Comparison of ENCODE assay signal across 22 cellular contexts in the genomic region with DNA sequence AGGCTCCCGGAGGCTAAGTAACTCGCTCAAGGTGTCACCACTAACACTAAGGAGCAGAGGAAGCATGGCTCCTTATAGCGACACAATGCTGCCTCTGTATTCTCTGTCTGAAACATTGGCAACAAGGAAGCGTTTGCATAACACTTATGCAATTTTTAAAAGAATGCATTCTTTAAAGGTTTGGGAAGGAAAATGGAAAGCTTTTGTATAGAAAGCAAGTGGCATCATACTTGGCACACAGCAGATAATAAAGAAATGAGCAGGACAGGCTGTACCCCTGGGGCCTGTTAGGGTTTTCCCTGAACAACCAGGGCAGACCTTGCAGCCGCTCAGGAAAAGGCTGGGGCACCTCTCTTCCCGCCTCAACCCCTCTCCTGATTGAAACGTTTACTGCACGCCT. TPM values are rescaled to one million over a fixed set of nuclear protein-coding genes. Genes with fewer than 3 reads are reported as not detected.
DNase-seq lines count a peak whose midpoint lies in the region; ATAC-seq and TF ChIP-seq lines count a peak whose summit lies in the region.
"Had no signal": no experiment of that assay in that cellular context is flagged by ENCODE, and none has a peak within 500 bp of the region (broad histone marks: within the 10 kb centered on the region; RNA-seq: fewer than 3 reads in every experiment).

No MANE protein-coding gene starts in this region.

- TF ChIP-seq CTCF in breast epithelium (IDR thresholded peaks at IDR 0.05) (no peak), mammary epithelial cell (conservative IDR thresholded peaks at IDR 0.05 in 1 of 2, IDR thresholded peaks at IDR 0.05 in 1 of 2; ENCODE audit: extremely low read depth in 1 of 2, insufficient read depth in 1 of 2, low read depth in 1 of 2, low read length in 2 of 2) (no peak), adrenal gland (IDR thresholded peaks at IDR 0.05) (no peak)

- peak overlapping the region; percentile 38 to 78 for H3K27ac ChIP-seq in breast epithelium
- no peak overlapping the region for H3K27ac ChIP-seq in mammary epithelial cell (ENCODE audit: insufficient read depth, low read depth, low read length)
- no peak overlapping the region for H3K27ac ChIP-seq in adrenal gland
- H3K27ac ChIP-seq: C4-2B, KMS-11 had no signal

- WGBS in mammary epithelial cell (ENCODE audit: low coverage, missing lambda C conversion rate) = 31% methylated on average over 7 of the region's 8 CpGs
- 65 to 68% (median 66%) methylated on average over 8 of the region's 8 CpGs for WGBS in adrenal gland, 4 donors

- H2AFZ ChIP-seq in mammary epithelial cell (ENCODE audit: low read depth, low read length) = no peak overlapping the region

- H3K4me1 ChIP-seq in breast epithelium = peaks cover 0 to 7% of the 10 kb centered on the region in 2 donors
- H3K4me1 ChIP-seq in mammary epithelial cell (ENCODE audit: insufficient read depth, low read length) = peaks cover 7% of the 10 kb centered on the region
- H3K4me1 ChIP-seq in adrenal gland (replicated peaks in 1 of 2) = no peaks in the 10 kb centered on the region

- CTCF ChIA-PET in mammary epithelial cell (lab: Charles Lee; ENCODE audit: low non-redundant PET) = no interaction called here

- H3K9ac ChIP-seq in mammary epithelial cell (ENCODE audit: insufficient read depth, low read length) = no peak overlapping the region
- H3K9ac ChIP-seq: KMS-11 had no signal

- intact Hi-C loops in breast epithelium (cut with DNase I; ENCODE audit: low total_unique reads) = no loop called here
- intact Hi-C loops in mammary epithelial cell (cut with micrococcal nuclease) = no loop called here
- intact Hi-C loops in adrenal gland (cut with DNase I) = no loop called here

- H3K36me3 ChIP-seq in breast epithelium (peaks cover 4% of the 10 kb centered on the region), mammary epithelial cell (ENCODE audit: insufficient read depth, low read length) (peaks cover 20% of the 10 kb centered on the region), adrenal gland (replicated peaks in 1 of 2) (no peaks in the 10 kb centered on the region)

- H3K27me3 ChIP-seq in breast epithelium = no peaks in the 10 kb centered on the region
- no peaks in the 10 kb centered on the region for H3K27me3 ChIP-seq in mammary epithelial cell (ENCODE audit: insufficient read depth, low read length)
- no peaks in the 10 kb centered on the region for H3K27me3 ChIP-seq in adrenal gland

- H3K4me3 ChIP-seq in breast epithelium (no peak overlapping the region), mammary epithelial cell (replicated peaks in 1 of 3; ENCODE audit: insufficient read depth in 1 of 3, low read depth in 2 of 3, low read length in 3 of 3) (no peak overlapping the region), adrenal gland (no peak overlapping the region)

- ATAC-seq in HG02852 (IDR thresholded peaks at IDR 0.05; ENCODE audit: unreplicated experiment) (no peak), HG03045 (IDR thresholded peaks at IDR 0.05; ENCODE audit: unreplicated experiment) (no peak)
- ATAC-seq: T-helper 17 cell had no signal

- no TSS peak for BruUV-seq in mammary epithelial cell (replicated peaks; lab: Mats Ljungman, UMichigan)

- no peaks in the 10 kb centered on the region for H3K79me2 ChIP-seq in mammary epithelial cell (ENCODE audit: insufficient read depth, low read length)

- TF ChIP-seq POLR2A in breast epithelium (IDR thresholded peaks at IDR 0.05) (no peak), adrenal gland (IDR thresholded peaks at IDR 0.05) (no peak)

- H4K20me1 ChIP-seq in mammary epithelial cell (ENCODE audit: insufficient read depth, low read length) = no peaks in the 10 kb centered on the region

- DNase-seq in breast epithelium (ENCODE audit: low spot score in 2 of 2) (peak in 1 of 2 donors; percentile 87), mammary epithelial cell (no peak), SK-MEL-5 (ENCODE audit: low read depth, low spot score) (peak; percentile 86), fibroblast of peridontal ligament (ENCODE audit: extremely low read depth) (peak; percentile 65), adrenal gland (no peak), DMS79 (lab: John Stamatoyannopoulos, UW) (no peak)
- DNase-seq: CD8-positive, alpha-beta memory T cell; DMS53; EL; GF-D8; H9; NCI-H1694; NCI-H2081; NCI-H748 treated with DMSO at 0.1 percent for 48 hours; Right ventricle myocardium superior; T-helper 17 cell had no signal

- peaks cover 0 to 4% of the 10 kb centered on the region in 2 donors for H3K9me3 ChIP-seq in breast epithelium
- H3K9me3 ChIP-seq in mammary epithelial cell (replicated peaks; ENCODE audit: insufficient read depth, low read length) = peaks cover 4% of the 10 kb centered on the region
- no peaks in the 10 kb centered on the region for H3K9me3 ChIP-seq in adrenal gland (replicated peaks in 1 of 3)

- H3K4me2 ChIP-seq in mammary epithelial cell (ENCODE audit: insufficient read depth, low read depth, low read length) = no peak overlapping the region
- H3K4me2 ChIP-seq: KMS-11 had no signal

- in situ Hi-C loops in mammary epithelial cell (cut with MboI; ENCODE audit: low sequenced_read_pairs in 2 of 2) = no loop called here
- in situ Hi-C loops in SK-MEL-5 (cut with HindIII; ENCODE audit: low pct_unique_long_range_greater_than_20kb, low sequenced_read_pairs) = no loop called here

- dilution Hi-C loops in mammary epithelial cell (cut with HindIII; ENCODE audit: low sequenced_read_pairs) = no loop called here

RNA-seq across cellular contexts. Expression of a gene that starts 36.9 kb away (rescaled TPM):
- total RNA-seq in breast epithelium (100 to 1,000 TPM in 1 of 3 donors, 10 to 100 TPM in 2; 53.1 to 169 (median 97.5) TPM), mammary epithelial cell (10 to 100 TPM; 58.1 to 73.2 TPM), adrenal gland (10 to 100 TPM in 7 of 8 donors, under 1 TPM in 1; 0.74 to 20.9 (median 16.3) TPM)
- polyA plus RNA-seq in mammary epithelial cell (43.0 TPM), adrenal gland (10 to 100 TPM in 1 of 3 donors, 1 to 10 TPM in 1, under 1 TPM in 1; 0.38 to 10.1 (median 4.8) TPM)
- 138 TPM for polyA minus RNA-seq in mammary epithelial cell
- total RNA-seq in SK-MEL-5 (2014; rRNA removed; shearing (Covaris generic)) = 0.03 and 0.11 TPM in 2 replicates
- polyA plus RNA-seq in SK-MEL-5 (2015; cell fraction: cytosol; rRNA removed) = 0.04 TPM in 1 of 2 replicates, not detected in the other
- not detected in 2 replicates for polyA plus RNA-seq in SK-MEL-5 (2015; cell fraction: nucleus; rRNA removed)
- total RNA-seq: CD8-positive, alpha-beta memory T cell; OCI-LY7; T-helper 17 cell had no signal

RNA-seq across cellular contexts. Expression of a gene that starts 52.8 kb away (rescaled TPM):
- total RNA-seq in breast epithelium = 10 to 100 TPM; 28.8 to 32.8 (median 29.1) TPM
- 10 to 100 TPM; 23.7 to 37.2 TPM for total RNA-seq in mammary epithelial cell
- polyA plus RNA-seq in mammary epithelial cell = 16.5 TPM
- polyA minus RNA-seq in mammary epithelial cell = 96.1 TPM
- total RNA-seq in SK-MEL-5 (2014; rRNA removed; shearing (Covaris generic)) = 14.1 and 14.5 TPM in 2 replicates
- polyA plus RNA-seq in SK-MEL-5 (2015; cell fraction: cytosol; rRNA removed) = 26.6 and 35.0 TPM in 2 replicates
- polyA plus RNA-seq in SK-MEL-5 (2015; cell fraction: nucleus; rRNA removed) = 37.2 and 48.7 TPM in 2 replicates
- 10 to 100 TPM; 26.4 to 60.8 (median 31.4) TPM for total RNA-seq in adrenal gland
- 10 to 100 TPM in 2 of 3 donors, 1 to 10 TPM in 1; 5.9 to 21.2 (median 13.2) TPM for polyA plus RNA-seq in adrenal gland

RNA-seq across cellular contexts. Expression of a gene that starts 52.9 kb away (rescaled TPM):
- total RNA-seq in breast epithelium (10 to 100 TPM; 57.2 to 79.0 (median 58.1) TPM), mammary epithelial cell (10 to 100 TPM; 38.0 to 67.7 TPM), adrenal gland (100 to 1,000 TPM in 1 of 8 donors, 10 to 100 TPM in 7; 43.2 to 118 (median 86.2) TPM)
- polyA plus RNA-seq in mammary epithelial cell (31.3 TPM), adrenal gland (100 to 1,000 TPM in 1 of 3 donors, 10 to 100 TPM in 2; 39.3 to 109 (median 50.6) TPM)
- polyA minus RNA-seq in mammary epithelial cell = 58.2 TPM
- 27.9 and 36.3 TPM in 2 replicates for total RNA-seq in SK-MEL-5 (2014; rRNA removed; shearing (Covaris generic))
- polyA plus RNA-seq in SK-MEL-5 (2015; cell fraction: cytosol; rRNA removed) = 59.0 and 64.1 TPM in 2 replicates
- 68.2 and 69.4 TPM in 2 replicates for polyA plus RNA-seq in SK-MEL-5 (2015; cell fraction: nucleus; rRNA removed)

RNA-seq across cellular contexts. Expression of a gene that starts 58.1 kb away (rescaled TPM):
- total RNA-seq in breast epithelium = 1 to 10 TPM in 1 of 3 donors, under 1 TPM in 2; 0.33 to 1.3 (median 0.59) TPM
- total RNA-seq in mammary epithelial cell = under 1 TPM in 1 of 2 donors, not detected in 1; under 0.01 TPM
- 0.03 TPM for polyA plus RNA-seq in mammary epithelial cell
- not detected for polyA minus RNA-seq in mammary epithelial cell
- 0.21 and 0.24 TPM in 2 replicates for total RNA-seq in SK-MEL-5 (2014; rRNA removed; shearing (Covaris generic))
- polyA plus RNA-seq in SK-MEL-5 (2015; cell fraction: cytosol; rRNA removed) = 0.14 and 0.25 TPM in 2 replicates
- 0.07 and 0.09 TPM in 2 replicates for polyA plus RNA-seq in SK-MEL-5 (2015; cell fraction: nucleus; rRNA removed)
- total RNA-seq in adrenal gland = 1 to 10 TPM in 5 of 8 donors, under 1 TPM in 3; 0.12 to 1.8 (median 1.1) TPM
- polyA plus RNA-seq in adrenal gland = under 1 TPM; 0.16 to 0.56 (median 0.51) TPM
- total RNA-seq: A172; CD8-positive, alpha-beta memory T cell; OCI-LY7 had no signal
- polyA plus RNA-seq: CD8-positive, alpha-beta memory T cell had no signal

Comparison
In these comparisons a context has a peak if more than half of its experiments do, and no peak if none do; other contexts are left out.
1. H3K27ac ChIP-seq: peak in breast epithelium (2 of 2); none in mammary epithelial cell (single experiment) and adrenal gland (0 of 5).
2. DNase-seq: peak in SK-MEL-5 (single experiment) and fibroblast of peridontal ligament (single experiment); none in mammary epithelial cell (single experiment), adrenal gland (0 of 7) and DMS79 (single experiment).